9 cellular contexts compared by ENCODE assay signal in the genomic region with DNA sequence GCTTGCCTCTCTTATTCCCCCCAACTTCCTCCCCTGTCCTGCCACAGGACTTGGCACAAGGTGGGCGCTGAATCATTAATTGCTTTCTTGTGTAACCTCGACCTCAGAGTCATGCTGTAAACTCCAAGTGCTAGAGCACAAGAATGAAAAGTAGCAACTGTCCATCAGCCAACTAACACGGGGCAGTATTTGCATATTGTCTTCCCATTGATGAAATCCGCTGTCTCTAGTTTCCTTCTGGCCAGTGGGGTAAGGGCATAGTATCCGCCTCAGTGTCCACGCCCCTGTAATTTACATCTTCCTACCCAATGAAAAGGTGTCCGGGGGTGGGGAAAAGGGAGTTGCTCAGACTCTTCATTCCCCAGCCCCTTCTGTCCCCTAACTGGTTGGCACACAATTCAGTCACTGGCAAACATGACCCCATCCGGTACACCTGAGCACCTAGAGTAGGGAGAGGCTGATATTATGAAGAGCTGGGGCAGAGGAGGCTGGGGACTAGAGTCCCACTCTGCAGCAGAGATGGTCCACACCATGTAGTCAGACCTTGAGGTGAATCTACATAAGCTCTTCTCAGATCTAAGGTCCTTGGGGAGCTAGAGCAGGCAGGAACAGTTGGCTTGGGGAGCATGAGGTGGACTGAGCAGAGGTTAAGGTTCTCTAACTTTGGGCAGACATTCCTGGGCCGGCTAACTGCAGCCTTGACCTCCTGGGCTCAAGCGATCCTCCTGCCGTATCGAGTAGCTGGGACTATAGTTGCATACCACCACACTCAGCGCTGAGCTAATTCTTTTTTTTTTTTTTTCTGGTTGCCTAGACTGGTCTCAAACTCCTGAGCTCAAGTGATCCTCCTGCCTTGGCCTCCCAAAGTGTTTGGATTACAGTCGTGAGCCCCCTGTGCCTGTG. TPM values are rescaled to one million over a fixed set of nuclear protein-coding genes. Genes with fewer than 3 reads are reported as not detected.
DNase-seq lines count a peak whose midpoint lies in the region; ATAC-seq and TF ChIP-seq lines count a peak whose summit lies in the region.
"Had no signal": no experiment of that assay in that cellular context is flagged by ENCODE, and none has a peak within 500 bp of the region (broad histone marks: within the 10 kb centered on the region; RNA-seq: fewer than 3 reads in every experiment).

No MANE protein-coding gene starts in this region.

- no peaks in the 10 kb centered on the region for H3K36me3 ChIP-seq in PC-3 (ENCODE audit: low read depth, low read length)
- H3K36me3 ChIP-seq in transverse colon: no peaks in the 10 kb centered on the region
- H3K36me3 ChIP-seq: SJSA1 had no signal

- H3K9me3 ChIP-seq in PC-3 (ENCODE audit: low read length): no peaks in the 10 kb centered on the region
- no peaks in the 10 kb centered on the region for H3K9me3 ChIP-seq in transverse colon
- H3K9me3 ChIP-seq: SJSA1 had no signal

- in situ Hi-C loops in transverse colon (cut with MboI; ENCODE audit: low pct_ligation_motif_present in 1 of 4, low pct_unique_long_range_greater_than_20kb in 1 of 4, low sequenced_read_pairs in 3 of 4): no loop called here

- H3K36me3 Mint-ChIP-seq in activated naive CD4-positive, alpha-beta T cell treated with anti-CD3 and anti-CD28 coated beads, Interleukin-2, amount 10 ng/mL, durations not matched to agents 7 days and 5 days: peaks cover 2% of the 10 kb centered on the region

- no peaks in the 10 kb centered on the region for H3K27me3 ChIP-seq in PC-3 (ENCODE audit: low read length)
- no peaks in the 10 kb centered on the region for H3K27me3 ChIP-seq in transverse colon

- intact Hi-C loops in PC-3 (cut with micrococcal nuclease) (no loop called here), transverse colon (cut with DNase I; ENCODE audit: low total_unique reads) (no loop called here)

- H3K9me2 ChIP-seq in PC-3 (replicated peaks; ENCODE audit: low read length): no peaks in the 10 kb centered on the region

- DNase-seq in activated naive CD4-positive, alpha-beta T cell treated with anti-CD3 and anti-CD28 coated beads, Interleukin-2, amount 10 ng/mL, durations not matched to agents 7 days and 5 days: no peak
- no peak for DNase-seq in activated naive CD4-positive, alpha-beta T cell (lab: John Stamatoyannopoulos, UW)
- DNase-seq in PC-3: peak; percentile 62
- DNase-seq in foreskin fibroblast: peak; percentile 65 to 78
- DNase-seq in transverse colon: peak; percentile 69

- TF ChIP-seq EP300 in transverse colon (IDR thresholded peaks at IDR 0.05; ENCODE audit: low read depth): no peak

- peaks cover 61% of the 10 kb centered on the region for H3K27me3 Mint-ChIP-seq in activated naive CD4-positive, alpha-beta T cell treated with anti-CD3 and anti-CD28 coated beads, Interleukin-2, amount 10 ng/mL, durations not matched to agents 7 days and 5 days

- no peaks in the 10 kb centered on the region for H4K20me1 ChIP-seq in PC-3 (ENCODE audit: low read length)

- H3K79me2 ChIP-seq in PC-3 (ENCODE audit: low read length): no peaks in the 10 kb centered on the region

- H3K4me3 ChIP-seq in PC-3 (ENCODE audit: low read length) (no peak overlapping the region), foreskin fibroblast (ENCODE audit: low read depth in 1 of 2, low read length in 2 of 2) (no peak overlapping the region), transverse colon (peak overlapping the region in 1 of 4 donors; percentile 1)
- H3K4me3 ChIP-seq: SJSA1 had no signal

- BruUV-seq in PC-3 (replicated peaks; lab: Mats Ljungman, UMichigan): no TSS peak

- H3K4me1 ChIP-seq in PC-3 (ENCODE audit: insufficient read depth, low read length) (peaks cover 17% of the 10 kb centered on the region), transverse colon (peaks cover 0 to 31% (median 13%) of the 10 kb centered on the region in 4 donors)

- H3K9me3 Mint-ChIP-seq in activated naive CD4-positive, alpha-beta T cell treated with anti-CD3 and anti-CD28 coated beads, Interleukin-2, amount 10 ng/mL, durations not matched to agents 7 days and 5 days: no peaks in the 10 kb centered on the region

- no peaks in the 10 kb centered on the region for H3F3A ChIP-seq in PC-3 (ENCODE audit: low read length, unreplicated experiment)

- H3K4me2 ChIP-seq in PC-3 (ENCODE audit: low read length): peak overlapping the region; percentile 60

- no peak overlapping the region for H3K9ac ChIP-seq in PC-3 (ENCODE audit: low read length)

- peak overlapping the region; percentile 28 for H3K27ac Mint-ChIP-seq in activated naive CD4-positive, alpha-beta T cell treated with anti-CD3 and anti-CD28 coated beads, Interleukin-2, amount 10 ng/mL, durations not matched to agents 7 days and 5 days

- 5 to 43% methylated on average over 3 to 14 of the region's 14 CpGs for WGBS in transverse colon (ENCODE audit: low coverage in 1 of 2), 2 donors

- peaks cover 26% of the 10 kb centered on the region for H3K4me1 Mint-ChIP-seq in activated naive CD4-positive, alpha-beta T cell treated with anti-CD3 and anti-CD28 coated beads, Interleukin-2, amount 10 ng/mL, durations not matched to agents 7 days and 5 days

- H3K27ac ChIP-seq in PC-3 (ENCODE audit: low read length) (no peak overlapping the region), transverse colon (peak overlapping the region; percentile 64 to 76 (median 68))
- H3K27ac ChIP-seq: SJSA1 had no signal

- no peak overlapping the region for H2AFZ ChIP-seq in PC-3 (ENCODE audit: low read length)

- ATAC-seq in PC-3 (peak; percentile 43), HG03378 (IDR thresholded peaks at IDR 0.05; ENCODE audit: unreplicated experiment) (no peak), HG02642 (IDR thresholded peaks at IDR 0.05; ENCODE audit: poor library complexity, unreplicated experiment) (no peak), HG02938 (IDR thresholded peaks at IDR 0.05; ENCODE audit: unreplicated experiment) (no peak)

- TF ChIP-seq POLR2A in transverse colon (IDR thresholded peaks at IDR 0.05): no peak

- POLR2A ChIA-PET in PC-3 (lab: Charles Lee; ENCODE audit: unreplicated experiment): no interaction called here

- H3K4me3 Mint-ChIP-seq in activated naive CD4-positive, alpha-beta T cell treated with anti-CD3 and anti-CD28 coated beads, Interleukin-2, amount 10 ng/mL, durations not matched to agents 7 days and 5 days: no peak overlapping the region

- CTCF ChIA-PET in activated naive CD4-positive, alpha-beta T cell treated with anti-CD3 and anti-CD28 coated beads, Interleukin-2, amount 10 ng/mL, durations not matched to agents 7 days and 5 days (lab: Charles Lee): interaction anchor here (1.2 kb wide), 1 partner anchor 9 kb away, joined by 4 read pairs; no protein-coding TSS in a partner anchor
- CTCF ChIA-PET in PC-3 (lab: Charles Lee): interaction anchor here (0.6 kb wide), 1 partner anchor 373 kb away, joined by 4 read pairs; no protein-coding TSS in a partner anchor

- TF ChIP-seq CTCF in PC-3 (conservative IDR thresholded peaks at IDR 0.05; ENCODE audit: low read depth, low read length): no peak
- TF ChIP-seq CTCF in foreskin fibroblast (IDR thresholded peaks at IDR 0.05; ENCODE audit: low read depth, low read length): no peak
- TF ChIP-seq CTCF in transverse colon (IDR thresholded peaks at IDR 0.05): no peak

RNA-seq across cellular contexts. Expression of gene GGA1, which starts 6.8 kb away (rescaled TPM):
- total RNA-seq in PC-3 (2014; rRNA removed): 49.1 and 55.7 TPM in 2 replicates
- 100 to 1,000 TPM in 1 of 4 donors, 10 to 100 TPM in 3; 60.1 to 142 (median 73.8) TPM for total RNA-seq in transverse colon

RNA-seq across cellular contexts. Expression of gene LGALS2, which starts 21.9 kb away (rescaled TPM):
- total RNA-seq in PC-3 (2014; rRNA removed) (not detected in 2 replicates), transverse colon (10 to 100 TPM in 2 of 4 donors, 1 to 10 TPM in 1, not detected in 1; 1.3 to 43.4 (median 17.2) TPM)
- total RNA-seq: SJSA1 had no signal

RNA-seq across cellular contexts. Expression of gene SH3BP1, which starts 37.7 kb away (rescaled TPM):
- 18.0 and 23.2 TPM in 2 replicates for total RNA-seq in PC-3 (2014; rRNA removed)
- total RNA-seq in transverse colon: 100 to 1,000 TPM in 2 of 4 donors, 10 to 100 TPM in 2; 53.1 to 158 (median 84.7) TPM

RNA-seq across cellular contexts. Expression of gene CDC42EP1, which starts 41.5 kb away (rescaled TPM):
- total RNA-seq in PC-3 (2014; rRNA removed): 43.9 and 47.4 TPM in 2 replicates
- total RNA-seq in transverse colon: 10 to 100 TPM; 27.3 to 52.9 (median 28.9) TPM

RNA-seq across cellular contexts. Expression of gene PDXP, which starts 56.7 kb away (rescaled TPM):
- total RNA-seq in PC-3 (2014; rRNA removed): 36.9 and 51.3 TPM in 2 replicates
- total RNA-seq in transverse colon: 100 to 1,000 TPM in 1 of 4 donors, 10 to 100 TPM in 3; 28.9 to 126 (median 50.7) TPM

Comparison
In these comparisons a context has a peak if more than half of its experiments do, and no peak if none do; other contexts are left out.
1. DNase-seq: peak in PC-3 (single experiment), foreskin fibroblast (2 of 2) and transverse colon (single experiment); none in activated naive CD4-positive, alpha-beta T cell treated with anti-CD3 and anti-CD28 coated beads, Interleukin-2, amount 10 ng/mL, durations not matched to agents 7 days and 5 days (single experiment) and activated naive CD4-positive, alpha-beta T cell (0 of 4).